In genomic region chrX:39242187-39242586, GRCh38 we compare ENCODE assay signal across 8 cellular contexts.
DNase-seq lines count a peak whose midpoint lies in the region; ATAC-seq and TF ChIP-seq lines count a peak whose summit lies in the region.

No MANE protein-coding gene starts in this region.

- H3K4me1 ChIP-seq in CD4-positive, alpha-beta memory T cell (ENCODE audit: insufficient read depth, low read length): no peaks in the 10 kb centered on the region
- no peaks in the 10 kb centered on the region for H3K4me1 ChIP-seq in HCT116 (ENCODE audit: control insufficient read depth in 1 of 2, insufficient read depth in 2 of 2, low read length in 2 of 2)
- no peaks in the 10 kb centered on the region for H3K4me1 ChIP-seq in OCI-LY1 (ENCODE audit: insufficient read depth, low read length, severe bottlenecking)

- H3K79me2 ChIP-seq in HCT116 (ENCODE audit: insufficient read depth, low read length) (no peaks in the 10 kb centered on the region), OCI-LY1 (ENCODE audit: insufficient read depth, low read length) (no peaks in the 10 kb centered on the region)

- H3K27ac Mint-ChIP-seq in CD4-positive, alpha-beta memory T cell: no peak overlapping the region
- H3K27ac Mint-ChIP-seq in mesothelial cell of epicardium: no peak overlapping the region

- H3K9ac ChIP-seq in HCT116 (ENCODE audit: low read length): no peak overlapping the region
- H3K9ac ChIP-seq in OCI-LY1 (ENCODE audit: low read length): no peak overlapping the region

- no peaks in the 10 kb centered on the region for H3F3A ChIP-seq in OCI-LY1 (ENCODE audit: insufficient read depth, low read length)

- no peak overlapping the region for H3K4me2 ChIP-seq in HCT116 (ENCODE audit: low read length)
- H3K4me2 ChIP-seq in OCI-LY1 (ENCODE audit: low read length): no peak overlapping the region

- RAD21 ChIA-PET in HCT116 (lab: Charles Lee; ENCODE audit: low non-redundant PET in 1 of 2, low total read pairs in 2 of 2, uncharacterized antibody in 2 of 2, unreplicated experiment in 2 of 2): no interaction called here

- H2AFZ ChIP-seq in HCT116 (ENCODE audit: low read depth, low read length, poor library complexity, severe bottlenecking): peak overlapping the region; percentile 26
- no peak overlapping the region for H2AFZ ChIP-seq in OCI-LY1 (ENCODE audit: low read length)

- peak in 4 of 5 donors; percentile 14 to 27 (median 20) for DNase-seq in CD4-positive, alpha-beta memory T cell
- DNase-seq in HCT116 (ENCODE audit: low read depth, low spot score) (peak; percentile 12), fibroblast of mammary gland (ENCODE audit: low read depth) (peak; percentile 19), renal cortical epithelial cell (ENCODE audit: low read depth) (peak; percentile 55), 8988T (no peak), mesothelial cell of epicardium (ENCODE audit: low spot score in 2 of 2, unreplicated experiment in 2 of 2) (no peak)

- H3K4me3 Mint-ChIP-seq in CD4-positive, alpha-beta memory T cell: no peak overlapping the region
- no peak overlapping the region for H3K4me3 Mint-ChIP-seq in mesothelial cell of epicardium

- H3K36me3 ChIP-seq in CD4-positive, alpha-beta memory T cell (ENCODE audit: insufficient read depth, low read length): no peaks in the 10 kb centered on the region
- no peaks in the 10 kb centered on the region for H3K36me3 ChIP-seq in HCT116 (ENCODE audit: control insufficient read depth in 1 of 2, insufficient read depth in 2 of 2, low read length in 2 of 2)
- no peaks in the 10 kb centered on the region for H3K36me3 ChIP-seq in OCI-LY1 (ENCODE audit: insufficient read depth, low read length)

- no peaks in the 10 kb centered on the region for H3K9me3 ChIP-seq in CD4-positive, alpha-beta memory T cell (ENCODE audit: control insufficient read depth in 1 of 2, low read length in 2 of 2)
- no peaks in the 10 kb centered on the region for H3K9me3 ChIP-seq in HCT116 (ENCODE audit: control insufficient read depth in 1 of 2, insufficient read depth in 1 of 2, low read depth in 1 of 2, low read length in 2 of 2)
- H3K9me3 ChIP-seq in OCI-LY1 (ENCODE audit: low read length): no peaks in the 10 kb centered on the region

- POLR2A ChIA-PET in CD4-positive, alpha-beta memory T cell (lab: Charles Lee; ENCODE audit: partially characterized antibody): no interaction called here
- POLR2A ChIA-PET in HCT116 (lab: Charles Lee): no interaction called here

- H4K20me1 ChIP-seq in HCT116 (ENCODE audit: insufficient read depth) (no peaks in the 10 kb centered on the region), OCI-LY1 (ENCODE audit: insufficient read depth, low read length) (no peaks in the 10 kb centered on the region)

- no peaks in the 10 kb centered on the region for H3K9me3 Mint-ChIP-seq in CD4-positive, alpha-beta memory T cell
- peaks cover 30% of the 10 kb centered on the region for H3K9me3 Mint-ChIP-seq in mesothelial cell of epicardium

- H3K27me3 Mint-ChIP-seq in CD4-positive, alpha-beta memory T cell: no peaks in the 10 kb centered on the region
- H3K27me3 Mint-ChIP-seq in mesothelial cell of epicardium (ENCODE audit: low read depth): no peaks in the 10 kb centered on the region

- no peaks in the 10 kb centered on the region for H3K27me3 ChIP-seq in CD4-positive, alpha-beta memory T cell (ENCODE audit: insufficient read depth, low read length)
- H3K27me3 ChIP-seq in HCT116 (ENCODE audit: insufficient read depth, low read length) (no peaks in the 10 kb centered on the region), OCI-LY1 (ENCODE audit: insufficient read depth, low read length) (no peaks in the 10 kb centered on the region)

- TF ChIP-seq RAD21 in HCT116 (IDR thresholded peaks at IDR 0.05; ENCODE audit: low read depth): peak; percentile 51

- no peak overlapping the region for H3K27ac ChIP-seq in CD4-positive, alpha-beta memory T cell (ENCODE audit: low read depth, low read length)
- H3K27ac ChIP-seq in HCT116 (ENCODE audit: low read depth, low read length): no peak overlapping the region
- no peak overlapping the region for H3K27ac ChIP-seq in OCI-LY1 (ENCODE audit: low read depth, low read length, poor library complexity, severe bottlenecking)

- H3K9me2 ChIP-seq in HCT116 (ENCODE audit: insufficient read depth) (no peaks in the 10 kb centered on the region), OCI-LY1 (ENCODE audit: low read depth, low read length) (no peaks in the 10 kb centered on the region)

- TF ChIP-seq CTCF in HCT116 (IDR thresholded peaks at IDR 0.05 in 2 of 3, conservative IDR thresholded peaks at IDR 0.05 in 1 of 3; ENCODE audit: borderline replicate concordance in 1 of 3, insufficient read depth in 1 of 3, low read depth in 2 of 3, low read length in 2 of 3): peak; percentile 48 to 51 (median 51); a peak in 5 of 6 replicates
- peak; percentile 44; the same call in 1 of the 2 replicates for TF ChIP-seq CTCF in OCI-LY1 (IDR thresholded peaks at IDR 0.05; ENCODE audit: low read length)
- peak; percentile 35 for TF ChIP-seq CTCF in fibroblast of mammary gland (conservative IDR thresholded peaks at IDR 0.05; ENCODE audit: control insufficient read depth, insufficient read depth, low read depth, low read length)
- TF ChIP-seq CTCF in mesothelial cell of epicardium (IDR thresholded peaks at IDR 0.05; ENCODE audit: unreplicated experiment): no peak

- no TSS peak for BruUV-seq in HCT116 (replicated peaks; lab: Mats Ljungman, UMichigan)

- no peak for TF ChIP-seq POLR2A in HCT116 (IDR thresholded peaks at IDR 0.05; ENCODE audit: borderline replicate concordance, extremely low read depth, insufficient read depth, insufficient read length)

- ATAC-seq in HCT116 (peak; percentile 84), GM21529 (IDR thresholded peaks at IDR 0.05; ENCODE audit: unreplicated experiment) (no peak)

- H3K4me1 Mint-ChIP-seq in CD4-positive, alpha-beta memory T cell: no peaks in the 10 kb centered on the region
- H3K4me1 Mint-ChIP-seq in mesothelial cell of epicardium: peaks cover 3% of the 10 kb centered on the region

- H3K4me3 ChIP-seq in CD4-positive, alpha-beta memory T cell (ENCODE audit: low read length in 2 of 2): no peak overlapping the region
- H3K4me3 ChIP-seq in HCT116 (replicated peaks in 1 of 2; ENCODE audit: low read depth in 1 of 2, low read length in 2 of 2) (no peak overlapping the region), OCI-LY1 (ENCODE audit: low read depth, low read length, poor library complexity, severe bottlenecking) (no peak overlapping the region), fibroblast of mammary gland (ENCODE audit: control insufficient read depth, low read depth, low read length) (no peak overlapping the region)

- CTCF ChIA-PET in CD4-positive, alpha-beta memory T cell (lab: Charles Lee; ENCODE audit: partially characterized antibody): interaction anchor here (1.1 to 4.9 kb wide), 6 partner anchors 11 to 476 kb away, joined by 3 to 15 read pairs (median 4); no protein-coding TSS in a partner anchor
- CTCF ChIA-PET in HCT116 (lab: Charles Lee): no interaction called here

- no peaks in the 10 kb centered on the region for H3K36me3 Mint-ChIP-seq in CD4-positive, alpha-beta memory T cell
- no peaks in the 10 kb centered on the region for H3K36me3 Mint-ChIP-seq in mesothelial cell of epicardium

- intact Hi-C loops in CD4-positive, alpha-beta memory T cell (cut with micrococcal nuclease): loop anchor here (1.0 to 5.0 kb wide), 4 partner anchors 79 to 580 kb away; no protein-coding TSS in a partner anchor
- intact Hi-C loops in HCT116 (cut with micrococcal nuclease): loop anchor here (5.0 kb wide), 1 partner anchor 490 kb away; no protein-coding TSS in a partner anchor

TF ChIP-seq in HCT116, 20 proteins besides CTCF, POLR2A, EP300 and RAD21:
- TF ChIP-seq SIN3A (IDR thresholded peaks at IDR 0.05; ENCODE audit: low read depth) (no peak), ELF1 (IDR thresholded peaks at IDR 0.05; ENCODE audit: borderline replicate concordance, low read depth) (no peak), SP1 (IDR thresholded peaks at IDR 0.05; ENCODE audit: low read depth) (no peak)

Comparison
In these comparisons a context has a peak if more than half of its experiments do, and no peak if none do; other contexts are left out.
1. DNase-seq: peak in CD4-positive, alpha-beta memory T cell (4 of 5), HCT116 (single experiment), fibroblast of mammary gland (single experiment) and renal cortical epithelial cell (single experiment); none in 8988T (single experiment) and mesothelial cell of epicardium (0 of 2).